Comparison of ENCODE assay signal across 5 cellular contexts in genomic region chr16:3083408-3083807, GRCh38. TPM values are rescaled to one million over a fixed set of nuclear protein-coding genes. Genes with fewer than 3 reads are reported as not detected.
"Had no signal": no experiment of that assay in that cellular context is flagged by ENCODE, and none has a peak within 500 bp of the region (broad histone marks: within the 10 kb centered on the region; RNA-seq: fewer than 3 reads in every experiment).

No MANE protein-coding gene starts in this region.

RNA-seq across cellular contexts. Expression of gene ZSCAN10, which starts 15.7 kb away (rescaled TPM):
- total RNA-seq: HT-29, LHCN-M2, PC-3 had no signal

RNA-seq across cellular contexts. Expression of gene IL32, which starts 18.0 kb away (rescaled TPM):
- total RNA-seq: OCI-LY7 had no signal

RNA-seq across cellular contexts. Expression of gene MMP25, which starts 37.0 kb away (rescaled TPM):
- total RNA-seq: HT-29 had no signal

RNA-seq across cellular contexts. Expression of gene BICDL2, which starts 46.7 kb away (rescaled TPM):
- total RNA-seq: LHCN-M2, OCI-LY7, SJCRH30 had no signal
